In the genomic region with DNA sequence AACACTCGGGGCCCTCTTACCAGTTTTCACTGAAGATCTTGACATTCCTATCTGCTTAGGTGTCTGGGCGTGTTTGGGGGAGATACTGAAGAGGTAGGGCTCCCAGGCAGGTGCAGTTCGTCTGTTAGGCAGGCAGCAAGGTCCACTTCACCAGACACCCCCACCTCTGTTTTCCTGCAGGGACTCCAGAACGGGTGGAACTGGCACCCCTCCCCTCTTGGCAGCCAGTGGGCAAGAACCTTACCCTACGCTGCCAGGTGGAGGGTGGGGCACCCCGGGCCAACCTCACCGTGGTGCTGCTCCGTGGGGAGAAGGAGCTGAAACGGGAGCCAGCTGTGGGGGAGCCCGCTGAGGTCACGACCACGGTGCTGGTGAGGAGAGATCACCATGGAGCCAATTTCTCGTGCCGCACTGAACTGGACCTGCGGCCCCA, we compare ENCODE assay signal across 1 cellular context.
TF ChIP-seq lines count a peak whose summit lies in the region.

No MANE protein-coding gene starts in this region.

TF ChIP-seq in GM12878, 131 proteins besides CTCF, POLR2A, EP300 and RAD21:
- no peak for TF ChIP-seq ZNF274 (IDR thresholded peaks at IDR 0.05; ENCODE audit: insufficient read depth, insufficient read length)
- 0 out of 2 replicates have a peak, but pooled peaks have one; percentile 4 for TF ChIP-seq POLR2AphosphoS5 (IDR thresholded peaks at IDR 0.05; ENCODE audit: low read length)
- TF ChIP-seq PML (IDR thresholded peaks at IDR 0.05; ENCODE audit: low read length), result 0 out of 2 replicates have a peak, but pooled peaks have one; percentile 37
- 0 out of 2 replicates have a peak, but pooled peaks have one; percentile 12 for TF ChIP-seq FOXM1 (IDR thresholded peaks at IDR 0.05; ENCODE audit: low read depth, low read length)
- no peak for TF ChIP-seq ZNF384 (IDR thresholded peaks at IDR 0.05; ENCODE audit: borderline replicate concordance, low read depth, low read length)
- 0 out of 2 replicates have a peak, but pooled peaks have one; percentile 6 for TF ChIP-seq RUNX3 (IDR thresholded peaks at IDR 0.05; ENCODE audit: low read length)
- no peak for TF ChIP-seq STAT3 (IDR thresholded peaks at IDR 0.05; ENCODE audit: low read depth, low read length)
- no peak for TF ChIP-seq SREBF1 (IDR thresholded peaks at IDR 0.05; ENCODE audit: low read length)
